ENCODE assay signal across 8 cellular contexts in genomic region chrX:107776649-107777535, GRCh38. TPM values are rescaled to one million over a fixed set of nuclear protein-coding genes. Genes with fewer than 3 reads are reported as not detected.
DNase-seq lines count a peak whose midpoint lies in the region; ATAC-seq and TF ChIP-seq lines count a peak whose summit lies in the region.

No MANE protein-coding gene starts in this region.

- peak overlapping the region; percentile 97 for H3K4me3 Mint-ChIP-seq in activated T-helper 17 cell treated with anti-CD3 and anti-CD28 coated beads, Interleukin-2, amount 50 U/mL, for 72 hours
- H3K4me3 Mint-ChIP-seq in nephron, result peak overlapping the region; percentile 86 to 90 (median 86)

- ATAC-seq in GM21786 (IDR thresholded peaks at IDR 0.05; ENCODE audit: unreplicated experiment), result peak; percentile 63
- ATAC-seq in activated T-helper 17 cell treated with anti-CD3 and anti-CD28 coated beads, Interleukin-2, amount 50 U/mL, for 72 hours (replicated peaks), result peak; percentile 80

- H3K27ac Mint-ChIP-seq in activated T-helper 17 cell treated with anti-CD3 and anti-CD28 coated beads, Interleukin-2, amount 50 U/mL, for 72 hours, result peak overlapping the region; percentile 96
- H3K27ac Mint-ChIP-seq in nephron, result peak overlapping the region; percentile 9 to 39 (median 22)

- DNase-seq in DMS79 (lab: John Stamatoyannopoulos, UW) (peak; percentile 59), Kasumi-1 (lab: John Stamatoyannopoulos, UW) (peak; percentile 76 to 83), RPMI7951 (ENCODE audit: low read depth) (peak; percentile 76), fibroblast of the conjunctiva (ENCODE audit: low read depth) (peak; percentile 84)
- peak; percentile 72 for DNase-seq in stimulated activated naive CD4-positive, alpha-beta T cell treated with Interleukin-2 at 50 U/mL for 16 hours (lab: John Stamatoyannopoulos, UW)

- H3K4me1 Mint-ChIP-seq in activated T-helper 17 cell treated with anti-CD3 and anti-CD28 coated beads, Interleukin-2, amount 50 U/mL, for 72 hours, result peaks cover 13% of the 10 kb centered on the region
- H3K4me1 Mint-ChIP-seq in nephron, result peaks cover 24% of the 10 kb centered on the region

- H3K27me3 Mint-ChIP-seq in activated T-helper 17 cell treated with anti-CD3 and anti-CD28 coated beads, Interleukin-2, amount 50 U/mL, for 72 hours, result no peaks in the 10 kb centered on the region
- peaks cover 4% of the 10 kb centered on the region for H3K27me3 Mint-ChIP-seq in nephron (ENCODE audit: low read depth)

- no peaks in the 10 kb centered on the region for H3K9me3 Mint-ChIP-seq in activated T-helper 17 cell treated with anti-CD3 and anti-CD28 coated beads, Interleukin-2, amount 50 U/mL, for 72 hours
- no peaks in the 10 kb centered on the region for H3K9me3 Mint-ChIP-seq in nephron

- H3K36me3 Mint-ChIP-seq in activated T-helper 17 cell treated with anti-CD3 and anti-CD28 coated beads, Interleukin-2, amount 50 U/mL, for 72 hours (ENCODE audit: low read depth), result no peaks in the 10 kb centered on the region
- H3K36me3 Mint-ChIP-seq in nephron (ENCODE audit: low read depth), result no peaks in the 10 kb centered on the region

- TF ChIP-seq CTCF in nephron (IDR thresholded peaks at IDR 0.05; ENCODE audit: unreplicated experiment in 3 of 3), result peak; percentile 58 to 72 (median 70)

RNA-seq across cellular contexts. Expression of gene NCBP2L, which starts 0.6 kb away (rescaled TPM):
- total RNA-seq in RPMI7951 (2014; rRNA removed; shearing (Covaris generic)), result not detected in 2 replicates
- not detected for total RNA-seq in activated T-helper 17 cell treated with anti-CD3 and anti-CD28 coated beads, Interleukin-2, amount 50 U/mL, for 72 hours

RNA-seq across cellular contexts. Expression of gene TSC22D3, which starts 1.3 kb away (rescaled TPM):
- 22.1 and 24.8 TPM in 2 replicates for total RNA-seq in RPMI7951 (2014; rRNA removed; shearing (Covaris generic))
- total RNA-seq in activated T-helper 17 cell treated with anti-CD3 and anti-CD28 coated beads, Interleukin-2, amount 50 U/mL, for 72 hours, result 100 to 1,000 TPM in 1 of 2 donors, 10 to 100 TPM in 1; 49.9 to 199 TPM

RNA-seq across cellular contexts. Expression of gene MID2, which starts 48.8 kb away (rescaled TPM):
- 0.88 and 0.96 TPM in 2 replicates for total RNA-seq in RPMI7951 (2014; rRNA removed; shearing (Covaris generic))
- total RNA-seq in activated T-helper 17 cell treated with anti-CD3 and anti-CD28 coated beads, Interleukin-2, amount 50 U/mL, for 72 hours, result 1 to 10 TPM; 4.2 to 7.1 TPM

Comparison
In these comparisons a context has a peak if more than half of its experiments do, and no peak if none do; other contexts are left out.
1. Peak in every context shown above with its lines: DNase-seq and ATAC-seq.